ENCODE assay signal across 12 cellular contexts in the genomic region with DNA sequence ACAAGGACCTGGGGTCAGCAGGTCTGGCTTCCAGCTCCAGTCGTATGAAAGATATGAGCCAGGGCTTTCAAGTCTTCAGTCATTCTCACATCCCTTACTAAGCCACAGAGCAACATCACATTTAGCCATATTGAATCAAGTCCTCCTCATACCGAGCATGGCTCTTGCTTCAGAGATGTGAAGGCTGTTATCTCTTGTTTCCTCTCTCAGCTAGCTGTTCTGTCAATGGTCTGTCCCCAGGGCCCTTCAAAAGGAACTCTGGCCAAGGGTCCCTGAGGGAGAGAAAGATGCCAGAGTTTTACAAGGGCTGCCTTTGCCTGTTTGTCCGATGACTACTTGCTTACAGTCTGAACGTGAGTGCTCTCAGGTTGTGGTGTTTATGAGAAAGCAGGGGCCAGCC. TPM values are rescaled to one million over a fixed set of nuclear protein-coding genes. Genes with fewer than 3 reads are reported as not detected.
DNase-seq lines count a peak whose midpoint lies in the region; ATAC-seq and TF ChIP-seq lines count a peak whose summit lies in the region.
"Had no signal": no experiment of that assay in that cellular context is flagged by ENCODE, and none has a peak within 500 bp of the region (broad histone marks: within the 10 kb centered on the region; RNA-seq: fewer than 3 reads in every experiment).

No MANE protein-coding gene starts in this region.

- CTCF ChIA-PET in activated naive CD4-positive, alpha-beta T cell treated with anti-CD3 and anti-CD28 coated beads, Interleukin-2, amount 10 ng/mL, durations not matched to agents 7 days and 5 days (lab: Charles Lee), result interaction anchor here (1.5 kb wide), 1 partner anchor 30 kb away, joined by 3 read pairs; the partner anchor contains the start of gene DOCK11
- CTCF ChIA-PET in activated CD8-positive, alpha-beta T cell treated with anti-CD3 and anti-CD28 coated beads, Interleukin-2, amount 10 ng/mL, durations not matched to agents 7 days and 5 days (lab: Charles Lee), result no interaction called here

- in situ Hi-C loops in GM13977 (cut with MboI; ENCODE audit: low pct_unique_long_range_greater_than_20kb, low sequenced_read_pairs, unreplicated experiment), result no loop called here

- no peak for DNase-seq in activated naive CD4-positive, alpha-beta T cell treated with anti-CD3 and anti-CD28 coated beads, Interleukin-2, amount 10 ng/mL, durations not matched to agents 7 days and 5 days
- DNase-seq in activated naive CD4-positive, alpha-beta T cell (lab: John Stamatoyannopoulos, UW), result no peak
- no peak for DNase-seq in activated CD8-positive, alpha-beta T cell treated with anti-CD3 and anti-CD28 coated beads, Interleukin-2, amount 10 ng/mL, durations not matched to agents 7 days and 5 days
- DNase-seq in iris pigment epithelial cell (ENCODE audit: low read depth) (peak; percentile 31), GM13977 (ENCODE audit: low spot score) (no peak), right lobe of liver (no peak)
- DNase-seq in activated effector memory CD4-positive, alpha-beta T cell treated with Interleukin-2 at 50 U/mL for 16 hours, result no peak
- DNase-seq: activated CD8-positive, alpha-beta memory T cell treated with anti-CD3 and anti-CD28 coated beads, Interleukin-2, amount 50 U/mL, for 4 hours; caudate nucleus; PC-3 had no signal

- peak overlapping the region; percentile 75 for H3K27ac Mint-ChIP-seq in activated naive CD4-positive, alpha-beta T cell treated with anti-CD3 and anti-CD28 coated beads, Interleukin-2, amount 10 ng/mL, durations not matched to agents 7 days and 5 days
- peak overlapping the region; percentile 60 for H3K27ac Mint-ChIP-seq in activated CD8-positive, alpha-beta T cell treated with anti-CD3 and anti-CD28 coated beads, Interleukin-2, amount 10 ng/mL, durations not matched to agents 7 days and 5 days

- H3K36me3 ChIP-seq in subcutaneous abdominal adipose tissue (ENCODE audit: control insufficient read depth in 5 of 5, insufficient read depth in 5 of 5, low read length in 5 of 5), result no peaks in the 10 kb centered on the region
- no peaks in the 10 kb centered on the region for H3K36me3 ChIP-seq in right lobe of liver

- H3K4me1 ChIP-seq in subcutaneous abdominal adipose tissue (ENCODE audit: control insufficient read depth in 5 of 5, insufficient read depth in 5 of 5, low read length in 5 of 5), result peaks cover 0 to 27% (median 22%) of the 10 kb centered on the region in 5 donors
- no peaks in the 10 kb centered on the region for H3K4me1 ChIP-seq in right lobe of liver

- H3K9ac ChIP-seq in subcutaneous abdominal adipose tissue (ENCODE audit: low read length in 5 of 5), result peak overlapping the region in 2 of 5 donors; percentile 27 to 32

- ATAC-seq in activated CD8-positive, alpha-beta T cell treated with anti-CD3 and anti-CD28 coated beads, Interleukin-2, amount 10 ng/mL, durations not matched to agents 7 days and 5 days, result no peak
- ATAC-seq in right lobe of liver, result no peak
- ATAC-seq: PC-3 had no signal

- peaks cover 35% of the 10 kb centered on the region for H3K36me3 Mint-ChIP-seq in activated naive CD4-positive, alpha-beta T cell treated with anti-CD3 and anti-CD28 coated beads, Interleukin-2, amount 10 ng/mL, durations not matched to agents 7 days and 5 days
- peaks cover 42% of the 10 kb centered on the region for H3K36me3 Mint-ChIP-seq in activated CD8-positive, alpha-beta T cell treated with anti-CD3 and anti-CD28 coated beads, Interleukin-2, amount 10 ng/mL, durations not matched to agents 7 days and 5 days (ENCODE audit: low read depth)

- POLR2A ChIA-PET in activated CD8-positive, alpha-beta T cell treated with anti-CD3 and anti-CD28 coated beads, Interleukin-2, amount 10 ng/mL, durations not matched to agents 7 days and 5 days (lab: Charles Lee), result interaction anchor here (1.0 kb wide), 1 partner anchor 29 kb away, joined by 3 read pairs; no protein-coding TSS in a partner anchor

- peaks cover 88% of the 10 kb centered on the region for H3K4me1 Mint-ChIP-seq in activated naive CD4-positive, alpha-beta T cell treated with anti-CD3 and anti-CD28 coated beads, Interleukin-2, amount 10 ng/mL, durations not matched to agents 7 days and 5 days
- H3K4me1 Mint-ChIP-seq in activated CD8-positive, alpha-beta T cell treated with anti-CD3 and anti-CD28 coated beads, Interleukin-2, amount 10 ng/mL, durations not matched to agents 7 days and 5 days (ENCODE audit: low read depth), result peaks cover 84% of the 10 kb centered on the region

- TF ChIP-seq CTCF in GM13977 (IDR thresholded peaks at IDR 0.05; ENCODE audit: extremely low read depth, insufficient read depth, missing control alignments) (no peak), right lobe of liver (IDR thresholded peaks at IDR 0.05) (no peak)

- no peak for TF ChIP-seq POLR2A in right lobe of liver (IDR thresholded peaks at IDR 0.05)

- WGBS in right lobe of liver (ENCODE audit: insufficient coverage, low coverage, low lambda C conversion rate, missing lambda C conversion rate), result 40% methylated on average over 4 of the region's 4 CpGs

- no peak overlapping the region for H3K4me3 Mint-ChIP-seq in activated naive CD4-positive, alpha-beta T cell treated with anti-CD3 and anti-CD28 coated beads, Interleukin-2, amount 10 ng/mL, durations not matched to agents 7 days and 5 days
- no peak overlapping the region for H3K4me3 Mint-ChIP-seq in activated CD8-positive, alpha-beta T cell treated with anti-CD3 and anti-CD28 coated beads, Interleukin-2, amount 10 ng/mL, durations not matched to agents 7 days and 5 days

- H3K9me3 Mint-ChIP-seq in activated naive CD4-positive, alpha-beta T cell treated with anti-CD3 and anti-CD28 coated beads, Interleukin-2, amount 10 ng/mL, durations not matched to agents 7 days and 5 days, result no peaks in the 10 kb centered on the region
- no peaks in the 10 kb centered on the region for H3K9me3 Mint-ChIP-seq in activated CD8-positive, alpha-beta T cell treated with anti-CD3 and anti-CD28 coated beads, Interleukin-2, amount 10 ng/mL, durations not matched to agents 7 days and 5 days (ENCODE audit: insufficient read depth)

- H3K27ac ChIP-seq in subcutaneous abdominal adipose tissue (ENCODE audit: low read depth, low read length) (peak overlapping the region; percentile 75), right lobe of liver (no peak overlapping the region)

- H3K9me3 ChIP-seq in subcutaneous abdominal adipose tissue (ENCODE audit: control insufficient read depth in 5 of 5, low read length in 5 of 5) (no peaks in the 10 kb centered on the region), right lobe of liver (no peaks in the 10 kb centered on the region)

- H3K4me3 ChIP-seq in subcutaneous abdominal adipose tissue (ENCODE audit: low read depth in 1 of 5, low read length in 5 of 5) (no peak overlapping the region), right lobe of liver (no peak overlapping the region)
- H3K4me3 ChIP-seq: smooth muscle cell had no signal

- intact Hi-C loops in right lobe of liver (cut with DNase I), result no loop called here

- H3K27me3 Mint-ChIP-seq in activated naive CD4-positive, alpha-beta T cell treated with anti-CD3 and anti-CD28 coated beads, Interleukin-2, amount 10 ng/mL, durations not matched to agents 7 days and 5 days, result no peaks in the 10 kb centered on the region
- no peaks in the 10 kb centered on the region for H3K27me3 Mint-ChIP-seq in activated CD8-positive, alpha-beta T cell treated with anti-CD3 and anti-CD28 coated beads, Interleukin-2, amount 10 ng/mL, durations not matched to agents 7 days and 5 days (ENCODE audit: low read depth)

- H3K27me3 ChIP-seq in subcutaneous abdominal adipose tissue (ENCODE audit: control insufficient read depth in 5 of 5, insufficient read depth in 4 of 5, low read length in 5 of 5), result peaks cover 0 to 3% (median 0%) of the 10 kb centered on the region in 5 donors
- no peaks in the 10 kb centered on the region for H3K27me3 ChIP-seq in right lobe of liver

RNA-seq across cellular contexts. Expression of gene DOCK11, which starts 30.5 kb away (rescaled TPM):
- 10 to 100 TPM; 62.6 to 66.0 TPM for total RNA-seq in activated CD8-positive, alpha-beta T cell treated with anti-CD3 and anti-CD28 coated beads, Interleukin-2, amount 10 ng/mL, durations not matched to agents 7 days and 5 days
- total RNA-seq in right lobe of liver, result 1 to 10 TPM; 1.1 to 4.4 (median 3.2) TPM

Comparison
In these comparisons a context has a peak if more than half of its experiments do, and no peak if none do; other contexts are left out.
1. RNA of gene DOCK11, which starts 30.5 kb away (total RNA-seq): 62.6 to 66.0 TPM in activated CD8-positive, alpha-beta T cell treated with anti-CD3 and anti-CD28 coated beads, Interleukin-2, amount 10 ng/mL, durations not matched to agents 7 days and 5 days; 1.1 to 4.4 TPM in right lobe of liver; every median in the first group is over 10 times any median in the second.